2 cellular contexts compared by ENCODE assay signal in genomic region chrX:355329-356050, GRCh38.
TF ChIP-seq lines count a peak whose summit lies in the region.

No MANE protein-coding gene starts in this region.

TF ChIP-seq in GM23338, 12 proteins besides CTCF, POLR2A, EP300 and RAD21:
- TF ChIP-seq POLR2AphosphoS5 (IDR thresholded peaks at IDR 0.05; ENCODE audit: low read depth) = no peak
- no peak for TF ChIP-seq REST (IDR thresholded peaks at IDR 0.05; ENCODE audit: unreplicated experiment)
- no peak for TF ChIP-seq JUNB (IDR thresholded peaks at IDR 0.05; ENCODE audit: unreplicated experiment)
- no peak for TF ChIP-seq NANOG (IDR thresholded peaks at IDR 0.05; ENCODE audit: borderline replicate concordance)
- TF ChIP-seq STAT1 (IDR thresholded peaks at IDR 0.05; ENCODE audit: unreplicated experiment) = no peak
- no peak for TF ChIP-seq CREB1 (CRISPR knock-in tag; IDR thresholded peaks at IDR 0.05; ENCODE audit: low read depth)
- no peak for TF ChIP-seq EZH2phosphoT487 (IDR thresholded peaks at IDR 0.05; ENCODE audit: unreplicated experiment)
- no peak for TF ChIP-seq ZNF331 (CRISPR knock-in tag; IDR thresholded peaks at IDR 0.05; ENCODE audit: low read depth)
- TF ChIP-seq ZNF114 (CRISPR knock-in tag; IDR thresholded peaks at IDR 0.05) = no peak
- TF ChIP-seq ETS1 (IDR thresholded peaks at IDR 0.05) = no peak

TF ChIP-seq in SK-N-SH treated with all-trans-retinoic acid at 6 μM for 48 hours, 23 proteins besides CTCF, POLR2A, EP300 and RAD21:
- TF ChIP-seq TCF4 (CRISPR knock-in tag; IDR thresholded peaks at IDR 0.05; ENCODE audit: borderline replicate concordance) (no peak), RARB (CRISPR knock-in tag; IDR thresholded peaks at IDR 0.05) (no peak)
